ENCODE assay signal across 26 cellular contexts in genomic region chr20:41423026-41423425, GRCh38. TPM values are rescaled to one million over a fixed set of nuclear protein-coding genes. Genes with fewer than 3 reads are reported as not detected.
"Had no signal": no experiment of that assay in that cellular context is flagged by ENCODE, and none has a peak within 500 bp of the region (broad histone marks: within the 10 kb centered on the region; RNA-seq: fewer than 3 reads in every experiment).

No MANE protein-coding gene starts in this region.

- H3K4me1 ChIP-seq: left lung, neural progenitor cell had no signal

- H3K27me3 Mint-ChIP-seq: activated naive CD8-positive, alpha-beta T cell treated with anti-CD3 and anti-CD28 coated beads, Interleukin-2, amount 10 ng/mL, durations not matched to agents 7 days and 5 days; naive B cell; stimulated activated naive B cell treated with anti-CD40 and anti-IgM and Interleukin-4, amounts not matched to agents 10 μg/mL and 1 μg/mL and 100 μg/mL, for 72 hours; type B pancreatic cell had no signal

- H3K4me1 Mint-ChIP-seq: neural progenitor cell; stimulated activated naive B cell treated with anti-CD40 and anti-IgM and Interleukin-4, amounts not matched to agents 10 μg/mL and 1 μg/mL and 100 μg/mL, for 72 hours had no signal

- ATAC-seq: activated CD4-positive, CD25-positive, alpha-beta regulatory T cell treated with anti-CD3 and anti-CD28 coated beads, Interleukin-2, amount 50 U/mL, for 24 hours; esophagus mucosa; left lung; stimulated activated naive B cell treated with anti-CD40 and anti-IgM and Interleukin-4, amounts not matched to agents 10 μg/mL and 1 μg/mL and 100 μg/mL, for 72 hours had no signal

- H3K27ac Mint-ChIP-seq: activated naive CD4-positive, alpha-beta T cell treated with anti-CD3 and anti-CD28 coated beads for 36 hours; activated naive CD8-positive, alpha-beta T cell treated with anti-CD3 and anti-CD28 coated beads, Interleukin-2, amount 10 ng/mL, durations not matched to agents 7 days and 5 days; neural progenitor cell; stimulated activated naive B cell treated with anti-CD40 and anti-IgM and Interleukin-4, amounts not matched to agents 10 μg/mL and 1 μg/mL and 100 μg/mL, for 72 hours; type B pancreatic cell had no signal

- H3K27me3 ChIP-seq: cardiac muscle cell, left lung, neural progenitor cell, vagina had no signal

- H3K4me3 Mint-ChIP-seq: activated naive CD4-positive, alpha-beta T cell treated with anti-CD3 and anti-CD28 coated beads for 36 hours; activated naive CD8-positive, alpha-beta T cell treated with anti-CD3 and anti-CD28 coated beads, Interleukin-2, amount 10 ng/mL, durations not matched to agents 7 days and 5 days; naive B cell; neural progenitor cell; stimulated activated naive B cell treated with anti-CD40 and anti-IgM and Interleukin-4, amounts not matched to agents 10 μg/mL and 1 μg/mL and 100 μg/mL, for 72 hours; type B pancreatic cell had no signal

- H3K27ac ChIP-seq: cardiac muscle cell, left lung, neural progenitor cell, thoracic aorta, vagina, VCaP had no signal

- H3K9me3 Mint-ChIP-seq: activated naive CD4-positive, alpha-beta T cell treated with anti-CD3 and anti-CD28 coated beads for 36 hours; activated naive CD8-positive, alpha-beta T cell treated with anti-CD3 and anti-CD28 coated beads, Interleukin-2, amount 10 ng/mL, durations not matched to agents 7 days and 5 days; naive B cell; neural progenitor cell; stimulated activated naive B cell treated with anti-CD40 and anti-IgM and Interleukin-4, amounts not matched to agents 10 μg/mL and 1 μg/mL and 100 μg/mL, for 72 hours; type B pancreatic cell had no signal

- H3K4me3 ChIP-seq: cardiac muscle cell, left lung, lung, neural progenitor cell, thoracic aorta, vagina had no signal

- DNase-seq: activated CD4-positive, alpha-beta T cell treated with anti-CD3 and anti-CD28 coated beads, Interleukin-2, amount 50 U/mL, for 1 hour; activated CD8-positive, alpha-beta memory T cell treated with anti-CD3 and anti-CD28 coated beads for 24 hours; activated CD8-positive, alpha-beta memory T cell treated with anti-CD3 and anti-CD28 coated beads, Interleukin-2, amount 50 U/mL, for 48 hours; activated naive CD4-positive, alpha-beta T cell treated with anti-CD3 and anti-CD28 coated beads for 36 hours; activated naive CD8-positive, alpha-beta T cell treated with anti-CD3 and anti-CD28 coated beads, Interleukin-2, amount 10 ng/mL, durations not matched to agents 7 days and 5 days; activated T-cell treated with anti-CD3 and anti-CD28 coated beads, Interleukin-2, amount 50 U/mL, for 48 hours; amygdala; effector memory CD4-positive, alpha-beta T cell; foreskin fibroblast; left lung; naive B cell; stimulated activated CD4-positive, alpha-beta T cell treated with anti-CD3 and anti-CD28 coated beads, Interleukin-2, amount 100 ng/mL, for 48 hours; stimulated activated CD8-positive, alpha-beta memory T cell treated with anti-CD3 and anti-CD28 coated beads, Interleukin-4, amount 100 ng/mL, for 48 hours; stimulated activated naive B cell treated with anti-CD40 and anti-IgM and Interleukin-4, amounts not matched to agents 10 μg/mL and 1 μg/mL and 100 μg/mL, for 72 hours had no signal

RNA-seq across cellular contexts. Expression of gene EMILIN3, which starts 56.4 kb away (rescaled TPM):
- total RNA-seq: activated naive CD4-positive, alpha-beta T cell treated with anti-CD3 and anti-CD28 coated beads for 36 hours; activated naive CD8-positive, alpha-beta T cell treated with anti-CD3 and anti-CD28 coated beads, Interleukin-2, amount 10 ng/mL, durations not matched to agents 7 days and 5 days; mesenteric fat pad; renal cortical epithelial cell; T-helper 2 cell treated with Interferon-gamma antibody and Interleukin-4, amounts not matched to agents 100 ng/mL and 5 ng/mL, for 36 hours had no signal
